ENCODE assay signal across 17 cellular contexts in the genomic region with DNA sequence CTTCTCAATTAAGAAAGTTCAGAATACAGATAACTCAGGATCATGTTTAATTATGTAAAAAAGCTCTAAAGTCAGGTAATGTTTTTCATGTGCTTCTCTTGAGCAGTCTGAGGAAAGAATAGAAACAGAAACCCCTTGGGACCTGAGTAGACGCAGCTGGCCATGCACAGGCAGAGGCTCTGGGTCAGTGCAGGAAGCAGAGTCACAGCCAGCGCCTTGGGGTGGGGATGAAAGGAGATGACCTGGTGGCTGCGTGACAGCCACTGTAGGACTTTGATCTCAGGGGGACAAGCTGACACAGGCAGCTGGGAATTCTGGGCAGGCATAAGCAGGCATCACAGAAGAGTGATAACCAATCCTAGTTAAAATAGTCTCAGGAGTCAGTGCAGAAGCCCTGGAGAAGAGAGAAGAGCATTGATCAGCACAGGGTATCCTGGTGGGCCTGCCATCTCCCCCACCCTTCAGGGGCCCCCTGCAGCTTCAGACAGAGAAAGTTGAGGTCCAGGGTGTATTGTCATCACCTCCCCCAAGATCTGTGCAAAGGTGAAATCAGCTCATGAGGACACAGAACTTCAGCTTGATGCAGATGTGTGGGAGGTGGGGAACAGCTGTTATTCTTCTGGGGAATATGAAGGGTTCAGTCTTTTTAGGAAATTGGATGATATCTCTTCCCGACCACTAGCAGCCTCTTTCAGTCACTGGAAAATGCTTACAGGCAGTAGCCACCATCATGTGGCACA. TPM values are rescaled to one million over a fixed set of nuclear protein-coding genes. Genes with fewer than 3 reads are reported as not detected.
DNase-seq lines count a peak whose midpoint lies in the region; ATAC-seq lines count a peak whose summit lies in the region.
"Had no signal": no experiment of that assay in that cellular context is flagged by ENCODE, and none has a peak within 500 bp of the region (broad histone marks: within the 10 kb centered on the region; RNA-seq: fewer than 3 reads in every experiment).

No MANE protein-coding gene starts in this region.

- DNase-seq in DMS153 treated with DMSO at 0.1 percent for 48 hours (lab: John Stamatoyannopoulos, UW; ENCODE audit: unreplicated experiment) (peak; percentile 12), DMS153 (lab: John Stamatoyannopoulos, UW) (no peak), mucosa of gallbladder (ENCODE audit: low spot score) (peak; percentile 10)
- DNase-seq in activated CD8-positive, alpha-beta memory T cell treated with anti-CD3 and anti-CD28 coated beads, Interleukin-2, amount 50 U/mL, for 4 hours, result no peak
- DNase-seq: activated CD4-positive, alpha-beta memory T cell treated with anti-CD3 and anti-CD28 coated beads for 36 hours; activated gamma-delta T cell treated with Interleukin-2 at 50 U/mL for 16 hours; Caco-2; mammary epithelial cell; NCI-H524 treated with DMSO at 0.1 percent for 48 hours; T1000 had no signal

- ATAC-seq in GM21825 (IDR thresholded peaks at IDR 0.05; ENCODE audit: unreplicated experiment) (peak; percentile 74), HG03565 (IDR thresholded peaks at IDR 0.05; ENCODE audit: unreplicated experiment) (peak; percentile 60), GM18870 (IDR thresholded peaks at IDR 0.05; ENCODE audit: unreplicated experiment) (no peak), GM21381 (IDR thresholded peaks at IDR 0.05; ENCODE audit: unreplicated experiment) (no peak)

RNA-seq across cellular contexts. Expression of a gene that starts 6.4 kb away (rescaled TPM):
- total RNA-seq in mucosa of gallbladder, result 23.2 TPM
- total RNA-seq: Caco-2, H4, osteocyte had no signal

RNA-seq across cellular contexts. Expression of a gene that starts 22.8 kb away (rescaled TPM):
- 38.8 TPM for total RNA-seq in mucosa of gallbladder
- total RNA-seq: Caco-2, frontal cortex, H4, mammary epithelial cell, osteocyte had no signal

Comparison
In these comparisons a context has a peak if more than half of its experiments do, and no peak if none do; other contexts are left out.
1. DNase-seq: peak in DMS153 treated with DMSO at 0.1 percent for 48 hours (single experiment) and mucosa of gallbladder (single experiment); none in DMS153 (single experiment) and activated CD8-positive, alpha-beta memory T cell treated with anti-CD3 and anti-CD28 coated beads, Interleukin-2, amount 50 U/mL, for 4 hours (single experiment).
2. ATAC-seq: peak in GM21825 (single experiment) and HG03565 (single experiment); none in GM18870 (single experiment) and GM21381 (single experiment).